Comparison of ENCODE assay signal across 11 cellular contexts in the genomic region with DNA sequence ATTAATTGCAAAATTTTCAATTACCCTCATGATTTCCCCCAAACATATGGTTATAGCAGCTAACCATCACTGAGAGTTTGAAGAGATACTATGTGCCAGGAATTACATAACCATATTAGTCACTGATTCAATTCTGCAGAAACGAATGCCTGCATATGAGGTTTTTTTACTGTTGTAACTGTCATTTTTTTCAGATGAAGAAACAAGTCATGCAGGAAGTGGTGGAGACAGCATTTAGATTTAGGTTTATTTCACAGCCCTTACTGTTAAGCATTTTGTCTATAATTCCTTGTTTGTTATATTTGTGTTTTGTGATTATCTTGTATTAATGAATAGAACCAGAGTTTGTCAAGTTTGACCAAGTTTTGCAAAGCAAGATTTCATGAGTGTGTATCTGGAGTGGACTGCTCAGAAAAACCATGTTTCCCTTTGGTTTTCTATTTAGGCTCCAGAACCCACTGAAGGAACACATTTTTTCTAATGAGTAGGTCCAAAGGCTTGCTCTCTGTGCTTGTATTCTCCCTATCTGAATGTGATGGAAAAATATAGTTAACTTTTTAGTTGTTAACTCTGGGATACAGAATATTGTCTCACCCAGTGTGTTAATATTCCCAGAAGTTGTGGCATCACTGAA.
DNase-seq lines count a peak whose midpoint lies in the region; ATAC-seq, FAIRE-seq and TF ChIP-seq lines count a peak whose summit lies in the region.
"Had no signal": no experiment of that assay in that cellular context is flagged by ENCODE, and none has a peak within 500 bp of the region (broad histone marks: within the 10 kb centered on the region; RNA-seq: fewer than 3 reads in every experiment).

No MANE protein-coding gene starts in this region.

- H3K27ac ChIP-seq in epithelial cell of prostate: peak overlapping the region; percentile 61
- no peak overlapping the region for H3K27ac ChIP-seq in gastrocnemius medialis
- no peak overlapping the region for H3K27ac ChIP-seq in suprapubic skin
- H3K27ac ChIP-seq: neutrophil had no signal

- in situ Hi-C loops in gastrocnemius medialis (cut with MboI; ENCODE audit: low sequenced_read_pairs in 4 of 4): no loop called here

- no peak for TF ChIP-seq EP300 in suprapubic skin (IDR thresholded peaks at IDR 0.05)

- no peaks in the 10 kb centered on the region for H3K36me3 Mint-ChIP-seq in activated T-cell treated with anti-CD3 and anti-CD28 coated beads, Interleukin-2, amount 50 U/mL, for 24 hours (ENCODE audit: low read depth)

- H3K4me1 Mint-ChIP-seq in activated T-cell treated with anti-CD3 and anti-CD28 coated beads, Interleukin-2, amount 50 U/mL, for 24 hours (ENCODE audit: low read depth): no peaks in the 10 kb centered on the region

- H3K27me3 ChIP-seq in gastrocnemius medialis: no peaks in the 10 kb centered on the region
- H3K27me3 ChIP-seq in suprapubic skin: no peaks in the 10 kb centered on the region
- H3K27me3 ChIP-seq: neutrophil had no signal

- H3K4me3 ChIP-seq in gastrocnemius medialis: no peak overlapping the region
- no peak overlapping the region for H3K4me3 ChIP-seq in suprapubic skin

- no peaks in the 10 kb centered on the region for H3K27me3 Mint-ChIP-seq in activated T-cell treated with anti-CD3 and anti-CD28 coated beads, Interleukin-2, amount 50 U/mL, for 24 hours

- TF ChIP-seq CTCF in gastrocnemius medialis (IDR thresholded peaks at IDR 0.05 in 4 of 5, conservative IDR thresholded peaks at IDR 0.05 in 1 of 5): no peak
- TF ChIP-seq CTCF in suprapubic skin (IDR thresholded peaks at IDR 0.05): no peak

- peak; percentile 14 for DNase-seq in H54 (ENCODE audit: insufficient read length, low spot score)
- peak; percentile 16 for DNase-seq in RKO (ENCODE audit: low spot score)
- peak; percentile 22 for DNase-seq in epithelial cell of prostate (ENCODE audit: low read depth, low spot score)
- no peak for DNase-seq in gastrocnemius medialis
- DNase-seq in suprapubic skin (ENCODE audit: low spot score in 2 of 2): no peak
- no peak for DNase-seq in activated T-cell treated with anti-CD3 and anti-CD28 coated beads, Interleukin-2, amount 50 U/mL, for 24 hours
- DNase-seq: activated CD4-positive, alpha-beta T cell treated with anti-CD3 and anti-CD28 coated beads, Interleukin-2, amount 50 U/mL, for 1 hour; GDM1 had no signal

- H3K27ac Mint-ChIP-seq in activated T-cell treated with anti-CD3 and anti-CD28 coated beads, Interleukin-2, amount 50 U/mL, for 24 hours: no peak overlapping the region

- ATAC-seq in gastrocnemius medialis (peak; percentile 39 to 47), HG03039 (IDR thresholded peaks at IDR 0.05; ENCODE audit: unreplicated experiment) (no peak)

- peak; percentile 97 for FAIRE-seq in H54 (lab: Jason Lieb, UNC)
- FAIRE-seq: GM19239 had no signal

- TF ChIP-seq POLR2A in H54 (IDR thresholded peaks at IDR 0.05; ENCODE audit: low read depth, low read length) (no peak), gastrocnemius medialis (IDR thresholded peaks at IDR 0.05) (no peak), suprapubic skin (IDR thresholded peaks at IDR 0.05) (no peak)

- no peaks in the 10 kb centered on the region for H3K9me3 ChIP-seq in gastrocnemius medialis
- no peaks in the 10 kb centered on the region for H3K9me3 ChIP-seq in suprapubic skin
- H3K9me3 ChIP-seq: neutrophil had no signal

- H3K4me1 ChIP-seq in gastrocnemius medialis (no peaks in the 10 kb centered on the region), suprapubic skin (no peaks in the 10 kb centered on the region)

- intact Hi-C loops in gastrocnemius medialis (cut with DNase I; ENCODE audit: low total_unique reads): no loop called here

- H3K36me3 ChIP-seq in gastrocnemius medialis (no peaks in the 10 kb centered on the region), suprapubic skin (no peaks in the 10 kb centered on the region)
- H3K36me3 ChIP-seq: neutrophil had no signal

- WGBS in suprapubic skin: 0% methylated on average over 1 of the region's 1 CpG

- H3K4me3 Mint-ChIP-seq in activated T-cell treated with anti-CD3 and anti-CD28 coated beads, Interleukin-2, amount 50 U/mL, for 24 hours: no peak overlapping the region

- no peaks in the 10 kb centered on the region for H3K9me3 Mint-ChIP-seq in activated T-cell treated with anti-CD3 and anti-CD28 coated beads, Interleukin-2, amount 50 U/mL, for 24 hours

Comparison
In these comparisons a context has a peak if more than half of its experiments do, and no peak if none do; other contexts are left out.
1. DNase-seq: peak in H54 (single experiment), RKO (single experiment) and epithelial cell of prostate (single experiment); none in gastrocnemius medialis (0 of 2), suprapubic skin (0 of 2) and activated T-cell treated with anti-CD3 and anti-CD28 coated beads, Interleukin-2, amount 50 U/mL, for 24 hours (single experiment).